In genomic region chr14:53850714-53851296, GRCh38 we compare ENCODE assay signal across 16 cellular contexts.
A peak's percentile ranks its signal among the peaks of the same experiment; 100 is the strongest.
DNase-seq lines count a peak whose midpoint lies in the region; ATAC-seq and TF ChIP-seq lines count a peak whose summit lies in the region.
"Had no signal": no experiment of that assay in that cellular context is flagged by ENCODE, and none has a peak within 500 bp of the region (broad histone marks: within the 10 kb centered on the region; RNA-seq: fewer than 3 reads in every experiment).

No MANE protein-coding gene starts in this region.

- intact Hi-C loops in Calu3 (cut with micrococcal nuclease; ENCODE audit: unreplicated experiment) = loop anchor here (2.0 to 10.0 kb wide), 3 partner anchors 71 to 484 kb away; partner anchors contain the start of gene BMP4

- CTCF ChIA-PET in Calu3 (lab: Charles Lee) = interaction anchor here (0.6 to 0.7 kb wide), 2 partner anchors 96 to 108 kb away, joined by 3 to 4 read pairs; no protein-coding TSS in a partner anchor

- H3K27ac ChIP-seq in epithelial cell of prostate = peak overlapping the region; percentile 16
- H3K27ac ChIP-seq: parathyroid adenoma, thoracic aorta had no signal

- no peak for ATAC-seq in stimulated activated naive CD8-positive, alpha-beta T cell treated with anti-CD3 and anti-CD28 coated beads, Interleukin-15, Interleukin-2, amounts not matched to agents 100 U/mL and 50 U/mL, for 24 hours
- no peak for ATAC-seq in HG02870 (IDR thresholded peaks at IDR 0.05; ENCODE audit: unreplicated experiment)
- no peak for ATAC-seq in stimulated activated naive CD8-positive, alpha-beta T cell treated with anti-CD3 and anti-CD28 coated beads, Interleukin-15, amount 100 ng/mL, for 72 hours
- ATAC-seq in GM21717 (IDR thresholded peaks at IDR 0.05; ENCODE audit: unreplicated experiment) = no peak
- ATAC-seq: esophagus mucosa had no signal

- peak overlapping the region; percentile 96 for H3K27ac Mint-ChIP-seq in Calu3 (ENCODE audit: unreplicated experiment)
- no peak overlapping the region for H3K27ac Mint-ChIP-seq in stimulated activated naive CD8-positive, alpha-beta T cell treated with anti-CD3 and anti-CD28 coated beads, Interleukin-15, amount 100 ng/mL, for 72 hours
- H3K27ac Mint-ChIP-seq: CD8-positive, alpha-beta memory T cell had no signal

- TF ChIP-seq CTCF in Calu3 (IDR thresholded peaks at IDR 0.05; ENCODE audit: unreplicated experiment) = no peak

- H3K4me3 Mint-ChIP-seq in Calu3 (ENCODE audit: low read depth, unreplicated experiment) = peak overlapping the region; percentile 67
- H3K4me3 Mint-ChIP-seq in stimulated activated naive CD8-positive, alpha-beta T cell treated with anti-CD3 and anti-CD28 coated beads, Interleukin-15, amount 100 ng/mL, for 72 hours = no peak overlapping the region
- H3K4me3 Mint-ChIP-seq: CD8-positive, alpha-beta memory T cell had no signal

- H3K27me3 Mint-ChIP-seq in Calu3 (ENCODE audit: unreplicated experiment) = no peaks in the 10 kb centered on the region
- H3K27me3 Mint-ChIP-seq in stimulated activated naive CD8-positive, alpha-beta T cell treated with anti-CD3 and anti-CD28 coated beads, Interleukin-15, amount 100 ng/mL, for 72 hours = no peaks in the 10 kb centered on the region

- no TSS peak for BruUV-seq in Calu3 (replicated peaks; lab: Mats Ljungman, UMichigan)

- peaks cover 16% of the 10 kb centered on the region for H3K36me3 Mint-ChIP-seq in Calu3 (ENCODE audit: insufficient read depth, unreplicated experiment)
- H3K36me3 Mint-ChIP-seq: CD8-positive, alpha-beta memory T cell had no signal

- peaks cover 62% of the 10 kb centered on the region for H3K4me1 Mint-ChIP-seq in Calu3 (ENCODE audit: low read depth, unreplicated experiment)
- H3K4me1 Mint-ChIP-seq in stimulated activated naive CD8-positive, alpha-beta T cell treated with anti-CD3 and anti-CD28 coated beads, Interleukin-15, amount 100 ng/mL, for 72 hours = no peaks in the 10 kb centered on the region
- H3K4me1 Mint-ChIP-seq: CD8-positive, alpha-beta memory T cell had no signal

- DNase-seq in Calu3 = no peak
- DNase-seq in NCI-H226 = peak; percentile 69
- DNase-seq in epithelial cell of prostate (ENCODE audit: low read depth, low spot score) = no peak
- peak; percentile 21 for DNase-seq in myocyte (ENCODE audit: low read depth)
- no peak for DNase-seq in stimulated activated naive CD8-positive, alpha-beta T cell treated with anti-CD3 and anti-CD28 coated beads, Interleukin-15, Interleukin-2, amounts not matched to agents 100 U/mL and 50 U/mL, for 24 hours
- no peak for DNase-seq in stimulated activated naive CD8-positive, alpha-beta T cell treated with anti-CD3 and anti-CD28 coated beads, Interleukin-15, amount 100 ng/mL, for 72 hours
- DNase-seq: activated CD8-positive, alpha-beta memory T cell treated with anti-CD3 and anti-CD28 coated beads, Interleukin-2, amount 50 U/mL, for 48 hours; anterior cingulate cortex; CD8-positive, alpha-beta memory T cell; left cardiac atrium; T1000 had no signal

- H3K9me3 Mint-ChIP-seq in Calu3 (ENCODE audit: low read depth, unreplicated experiment) = peaks cover 5% of the 10 kb centered on the region
- H3K9me3 Mint-ChIP-seq in stimulated activated naive CD8-positive, alpha-beta T cell treated with anti-CD3 and anti-CD28 coated beads, Interleukin-15, amount 100 ng/mL, for 72 hours = peaks cover 0 to 5% of the 10 kb centered on the region in 2 donors

Comparison
In these comparisons a context has a peak if more than half of its experiments do, and no peak if none do; other contexts are left out.
1. DNase-seq: peak in NCI-H226 (single experiment) and myocyte (single experiment); none in Calu3 (single experiment), epithelial cell of prostate (single experiment), stimulated activated naive CD8-positive, alpha-beta T cell treated with anti-CD3 and anti-CD28 coated beads, Interleukin-15, Interleukin-2, amounts not matched to agents 100 U/mL and 50 U/mL, for 24 hours (single experiment) and stimulated activated naive CD8-positive, alpha-beta T cell treated with anti-CD3 and anti-CD28 coated beads, Interleukin-15, amount 100 ng/mL, for 72 hours (0 of 2).